8 cellular contexts compared by ENCODE assay signal in the genomic region with DNA sequence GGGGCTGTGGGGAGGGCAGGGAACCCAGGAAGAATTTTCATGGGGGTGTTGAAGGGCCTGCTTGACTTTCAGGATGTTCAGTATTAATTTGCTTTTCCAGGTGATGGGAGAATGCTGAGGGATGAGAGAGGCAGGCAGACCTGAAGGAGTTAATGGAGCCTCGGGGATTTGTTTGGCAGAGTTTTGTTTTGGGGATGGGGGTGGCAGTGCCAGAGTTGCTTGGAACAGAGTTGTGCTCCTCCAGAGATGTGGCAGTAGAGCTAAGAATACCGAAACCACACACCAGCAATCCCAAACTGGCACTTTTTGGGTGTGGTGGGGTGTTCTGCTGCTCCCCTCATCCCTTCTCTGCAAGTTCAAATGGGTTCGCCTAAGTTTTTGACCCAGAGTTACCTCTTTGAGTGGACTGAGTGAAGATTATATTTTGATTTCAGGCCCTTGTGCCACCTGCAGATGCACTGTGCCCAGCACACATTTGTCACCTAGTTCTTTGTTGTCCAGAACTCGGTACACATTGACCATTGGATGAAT. TPM values are rescaled to one million over a fixed set of nuclear protein-coding genes. Genes with fewer than 3 reads are reported as not detected.
DNase-seq lines count a peak whose midpoint lies in the region; ATAC-seq, FAIRE-seq and TF ChIP-seq lines count a peak whose summit lies in the region.

No MANE protein-coding gene starts in this region.

- H3K4me3 ChIP-seq in right atrium auricular region (peak overlapping the region; percentile 64 to 70), duodenal mucosa (ENCODE audit: low read depth in 1 of 2, low read length in 2 of 2) (peak overlapping the region; percentile 70 to 76), small intestine (ENCODE audit: low read depth in 1 of 2, low read length in 2 of 2) (peak overlapping the region in 1 of 2 donors; percentile 48)

- H3K36me3 Mint-ChIP-seq in naive B cell = peaks cover 0 to 7% of the 10 kb centered on the region in 2 donors

- TF ChIP-seq CTCF in right atrium auricular region (IDR thresholded peaks at IDR 0.05) = no peak

- H3K27ac ChIP-seq in right atrium auricular region = peak overlapping the region; percentile 82 to 86
- no peak overlapping the region for H3K27ac ChIP-seq in duodenal mucosa (ENCODE audit: low read depth, low read length)
- H3K27ac ChIP-seq in small intestine (ENCODE audit: low read depth in 1 of 2, low read length in 1 of 2) = peak overlapping the region in 1 of 2 donors; percentile 82

- H3K27me3 Mint-ChIP-seq in naive B cell = peaks cover 56 to 70% (median 68%) of the 10 kb centered on the region in 3 donors

- ATAC-seq in Right ventricle myocardium superior (ENCODE audit: poor library complexity) (no peak), naive B cell (ENCODE audit: low read depth in 2 of 2) (no peak), GM18520 (IDR thresholded peaks at IDR 0.05; ENCODE audit: unreplicated experiment) (no peak)

- no peaks in the 10 kb centered on the region for H3K27me3 ChIP-seq in right atrium auricular region
- peaks cover 25 to 37% of the 10 kb centered on the region in 2 donors for H3K27me3 ChIP-seq in duodenal mucosa (ENCODE audit: control insufficient read depth in 1 of 2, insufficient read depth in 2 of 2, low read length in 2 of 2)
- no peaks in the 10 kb centered on the region for H3K27me3 ChIP-seq in small intestine (ENCODE audit: control insufficient read depth in 2 of 2, insufficient read depth in 2 of 2, low read length in 2 of 2)

- H3K9me3 Mint-ChIP-seq in naive B cell = peaks cover 0 to 2% (median 0%) of the 10 kb centered on the region in 7 donors

- intact Hi-C loops in Right ventricle myocardium superior (cut with DNase I) = no loop called here

- H3K36me3 ChIP-seq in right atrium auricular region (no peaks in the 10 kb centered on the region), duodenal mucosa (ENCODE audit: control insufficient read depth in 1 of 2, insufficient read depth in 2 of 2, low read length in 2 of 2) (no peaks in the 10 kb centered on the region), small intestine (ENCODE audit: control insufficient read depth in 2 of 2, insufficient read depth in 2 of 2, low read length in 2 of 2) (no peaks in the 10 kb centered on the region)

- peak overlapping the region; percentile 36 to 47 for H3K9ac ChIP-seq in duodenal mucosa (ENCODE audit: low read depth in 1 of 2, low read length in 2 of 2)

- FAIRE-seq in small intestine (lab: Jason Lieb, UNC) = no peak

- WGBS in small intestine, 3 donors = 44 to 47% (median 46%) methylated on average over 4 of the region's 4 CpGs

- H3K9me3 ChIP-seq in right atrium auricular region (no peaks in the 10 kb centered on the region), duodenal mucosa (ENCODE audit: control insufficient read depth in 1 of 2, low read length in 2 of 2) (no peaks in the 10 kb centered on the region), small intestine (ENCODE audit: control insufficient read depth, low read depth) (no peaks in the 10 kb centered on the region)

- no peak overlapping the region for H3K27ac Mint-ChIP-seq in naive B cell

- DNase-seq in right atrium auricular region (ENCODE audit: low spot score) (no peak), Right ventricle myocardium superior (no peak), naive B cell (no peak), NK-92 (lab: John Stamatoyannopoulos, UW; ENCODE audit: unreplicated experiment) (no peak), HuH-7 (ENCODE audit: low spot score) (no peak), small intestine (no peak)

- H3K4me1 Mint-ChIP-seq in naive B cell = peaks cover 12 to 22% (median 13%) of the 10 kb centered on the region in 3 donors

- peak overlapping the region; percentile 1 to 88 (median 80) for H3K4me3 Mint-ChIP-seq in naive B cell

- H3K4me1 ChIP-seq in right atrium auricular region (peaks cover 0 to 10% of the 10 kb centered on the region in 2 donors), duodenal mucosa (ENCODE audit: control insufficient read depth in 1 of 2, insufficient read depth in 2 of 2, low read length in 2 of 2) (peaks cover 7% of the 10 kb centered on the region in 2 donors), small intestine (ENCODE audit: control insufficient read depth in 2 of 2, insufficient read depth in 1 of 2, low read depth in 1 of 2, low read length in 1 of 2) (no peaks in the 10 kb centered on the region)

RNA-seq across cellular contexts. Expression of gene BOC, which starts 1.6 kb away (rescaled TPM):
- total RNA-seq in right atrium auricular region (10 to 100 TPM; 10.6 to 15.4 TPM), Right ventricle myocardium superior (7.4 TPM)
- polyA plus RNA-seq in naive B cell (ENCODE audit: low read depth in 6 of 6) (not detected), small intestine (1 to 10 TPM in 2 of 3 donors, under 1 TPM in 1; 0.22 to 4.6 (median 1.9) TPM)
